ENCODE assay signal across 1 cellular context in genomic region chr11:87012089-87012488, GRCh38.
TF ChIP-seq lines count a peak whose summit lies in the region.

No MANE protein-coding gene starts in this region.

TF ChIP-seq in HepG2, 621 proteins besides CTCF, POLR2A, EP300 and RAD21 (continued from another document):
- TF ChIP-seq SIX1 (CRISPR knock-in tag; IDR thresholded peaks at IDR 0.05; ENCODE audit: borderline replicate concordance) (no peak), FOSL1 (CRISPR knock-in tag; IDR thresholded peaks at IDR 0.05; ENCODE audit: borderline replicate concordance) (peak; percentile 69; the same call in 1 of the 2 replicates), RERE (CRISPR knock-in tag; IDR thresholded peaks at IDR 0.05; ENCODE audit: low read depth) (0 out of 2 replicates have a peak, but pooled peaks have one; percentile 19), ZNF18 (CRISPR knock-in tag; IDR thresholded peaks at IDR 0.05; ENCODE audit: insufficient replicate concordance) (peak; percentile 6), ZNF552 (CRISPR knock-in tag; IDR thresholded peaks at IDR 0.05; ENCODE audit: borderline replicate concordance) (no peak), ZNF670 (CRISPR knock-in tag; IDR thresholded peaks at IDR 0.05; ENCODE audit: borderline replicate concordance) (no peak), ZNF12 (CRISPR knock-in tag; IDR thresholded peaks at IDR 0.05) (peak; percentile 55; the same call in 1 of the 2 replicates), BCL6 (CRISPR knock-in tag; IDR thresholded peaks at IDR 0.05) (peak; percentile 44; the same call in 1 of the 2 replicates), MED1 (CRISPR knock-in tag; IDR thresholded peaks at IDR 0.05) (peak; percentile 49), FOXP1 (IDR thresholded peaks at IDR 0.05) (no peak), FOXP1 (CRISPR knock-in tag; IDR thresholded peaks at IDR 0.05) (peak; percentile 28; the same call in 1 of the 2 replicates), SMYD3 (CRISPR knock-in tag; IDR thresholded peaks at IDR 0.05) (no peak), FOXA1 (IDR thresholded peaks at IDR 0.05) (no peak), FOXA1 (CRISPR knock-in tag; IDR thresholded peaks at IDR 0.05) (peak; percentile 72), ZNF7 (CRISPR knock-in tag; IDR thresholded peaks at IDR 0.05) (peak; percentile 58; the same call in 1 of the 2 replicates), ZFP36L1 (CRISPR knock-in tag; IDR thresholded peaks at IDR 0.05) (no peak), HOXD1 (CRISPR knock-in tag; IDR thresholded peaks at IDR 0.05) (no peak), NFRKB (IDR thresholded peaks at IDR 0.05) (no peak), SOX6 (IDR thresholded peaks at IDR 0.05) (no peak), SOX6 (CRISPR knock-in tag; IDR thresholded peaks at IDR 0.05) (peak; percentile 50; the same call in 1 of the 2 replicates), ZSCAN9 (CRISPR knock-in tag; IDR thresholded peaks at IDR 0.05; ENCODE audit: borderline replicate concordance) (peak; percentile 63; the same call in 1 of the 2 replicates), ZNF17 (CRISPR knock-in tag; IDR thresholded peaks at IDR 0.05) (no peak), RORA (CRISPR knock-in tag; IDR thresholded peaks at IDR 0.05) (no peak), ARID5B (CRISPR knock-in tag; IDR thresholded peaks at IDR 0.05) (peak; percentile 74), BHLHE40 (IDR thresholded peaks at IDR 0.05; ENCODE audit: low read length) (no peak), HMG20A (CRISPR knock-in tag; IDR thresholded peaks at IDR 0.05; ENCODE audit: borderline replicate concordance) (peak; percentile 58; the same call in 1 of the 2 replicates), ELF3 (CRISPR knock-in tag; IDR thresholded peaks at IDR 0.05) (0 out of 2 replicates have a peak, but pooled peaks have one; percentile 20), ZFYVE20 (CRISPR knock-in tag; IDR thresholded peaks at IDR 0.05; ENCODE audit: borderline replicate concordance, low read depth) (no peak), SOX5 (CRISPR knock-in tag; IDR thresholded peaks at IDR 0.05; ENCODE audit: borderline replicate concordance) (peak; percentile 53; the same call in 1 of the 2 replicates), NCOA2 (CRISPR knock-in tag; IDR thresholded peaks at IDR 0.05) (peak; percentile 45; the same call in 1 of the 2 replicates), GATAD2A (CRISPR knock-in tag; IDR thresholded peaks at IDR 0.05) (peak; percentile 78), HDAC1 (CRISPR knock-in tag; IDR thresholded peaks at IDR 0.05) (peak; percentile 26; the same call in 1 of the 2 replicates), CEBPB (IDR thresholded peaks at IDR 0.05; ENCODE audit: borderline replicate concordance, low read depth, low read length) (peak; percentile 74; the same call in 1 of the 2 replicates), NR2F6 (IDR thresholded peaks at IDR 0.05) (no peak), NR2F6 (CRISPR knock-in tag; IDR thresholded peaks at IDR 0.05) (0 out of 2 replicates have a peak, but pooled peaks have one; percentile 18), TEAD3 (CRISPR knock-in tag; optimal IDR thresholded peaks at IDR 0.05; ENCODE audit: borderline replicate concordance) (peak; percentile 15)
